1 cellular context compared by ENCODE assay signal in the genomic region with DNA sequence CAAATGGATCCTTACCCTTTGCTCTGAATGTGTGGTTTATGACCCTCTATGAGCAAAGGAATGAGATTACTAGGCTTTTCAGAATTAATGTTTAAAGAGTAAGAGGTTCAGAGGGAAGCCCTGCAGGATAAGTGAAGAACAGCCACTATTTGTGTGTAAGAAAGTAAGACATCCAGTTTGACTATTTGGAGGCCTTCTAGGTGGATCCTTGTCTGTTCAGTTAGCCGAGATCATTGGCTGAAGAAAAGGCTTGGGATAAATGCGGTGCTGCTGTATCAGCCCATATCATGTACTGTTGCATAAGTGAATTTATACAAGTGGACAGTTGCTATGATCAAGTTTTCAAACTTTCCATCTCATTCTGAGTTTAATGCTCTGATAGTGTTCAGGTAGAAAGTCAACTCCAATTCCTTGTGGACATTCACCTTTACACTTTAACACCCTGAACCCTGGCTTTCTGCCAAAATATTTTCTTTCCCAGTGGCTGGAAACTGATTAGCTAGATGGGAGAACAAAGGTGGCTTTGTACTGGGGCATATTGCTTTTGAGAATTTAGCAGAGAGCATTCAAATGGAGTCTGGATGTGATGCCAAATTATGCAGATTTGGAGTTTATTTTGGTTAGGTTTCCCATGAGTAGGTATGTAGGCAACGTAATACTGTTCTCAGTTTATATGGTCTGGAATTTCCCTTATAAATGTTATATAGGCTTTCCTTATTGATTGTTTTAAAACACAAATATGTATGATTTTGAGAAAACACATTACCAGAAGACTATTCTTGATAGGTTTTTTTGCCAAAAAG.
TF ChIP-seq lines count a peak whose summit lies in the region.

No MANE protein-coding gene starts in this region.

TF ChIP-seq in HepG2, 621 proteins besides CTCF, POLR2A, EP300 and RAD21 (continued from another document):
- no peak for TF ChIP-seq ZNF512B (CRISPR knock-in tag; IDR thresholded peaks at IDR 0.05; ENCODE audit: borderline replicate concordance)
- no peak for TF ChIP-seq KDM5A (IDR thresholded peaks at IDR 0.05; ENCODE audit: borderline replicate concordance, low read length)
